17 cellular contexts compared by ENCODE assay signal in genomic region chr18:7576685-7577084, GRCh38. TPM values are rescaled to one million over a fixed set of nuclear protein-coding genes. Genes with fewer than 3 reads are reported as not detected.
A peak's percentile ranks its signal among the peaks of the same experiment; 100 is the strongest.
DNase-seq lines count a peak whose midpoint lies in the region; ATAC-seq and TF ChIP-seq lines count a peak whose summit lies in the region.
"Had no signal": no experiment of that assay in that cellular context is flagged by ENCODE, and none has a peak within 500 bp of the region (broad histone marks: within the 10 kb centered on the region; RNA-seq: fewer than 3 reads in every experiment).

No MANE protein-coding gene starts in this region.

- no peak for ATAC-seq in HG03139 (IDR thresholded peaks at IDR 0.05; ENCODE audit: unreplicated experiment)
- ATAC-seq: activated CD4-positive, alpha-beta T cell treated with anti-CD3 and anti-CD28 coated beads for 36 hours; naive thymus-derived CD8-positive, alpha-beta T cell had no signal

- H3K27me3 ChIP-seq in thyroid gland (no peaks in the 10 kb centered on the region), stomach (no peaks in the 10 kb centered on the region)
- H3K27me3 ChIP-seq: testis had no signal

- TF ChIP-seq POLR2A in thyroid gland (IDR thresholded peaks at IDR 0.05) (no peak), stomach (IDR thresholded peaks at IDR 0.05) (no peak)

- no peaks in the 10 kb centered on the region for H3K9me3 ChIP-seq in thyroid gland
- no peaks in the 10 kb centered on the region for H3K9me3 ChIP-seq in stomach
- H3K9me3 ChIP-seq: testis had no signal

- intact Hi-C loops in thyroid gland (cut with DNase I) (no loop called here), stomach (cut with DNase I; ENCODE audit: low total_unique reads) (no loop called here)

- TF ChIP-seq CTCF in WI38 (IDR thresholded peaks at IDR 0.05; ENCODE audit: low read depth, low read length) (no peak), fibroblast of villous mesenchyme (IDR thresholded peaks at IDR 0.05; ENCODE audit: insufficient read depth, low read depth, low read length) (no peak), thyroid gland (IDR thresholded peaks at IDR 0.05) (no peak), stomach (IDR thresholded peaks at IDR 0.05) (no peak)

- H3K36me3 ChIP-seq in thyroid gland (no peaks in the 10 kb centered on the region), stomach (no peaks in the 10 kb centered on the region)

- H3K27ac ChIP-seq in thyroid gland, result peak overlapping the region in 2 of 3 donors; percentile 4 to 20
- no peak overlapping the region for H3K27ac ChIP-seq in stomach
- H3K27ac ChIP-seq: testis had no signal

- H3K4me1 ChIP-seq in thyroid gland (peaks cover 21 to 43% of the 10 kb centered on the region in 2 donors), stomach (peaks cover 0 to 28% (median 6%) of the 10 kb centered on the region in 4 donors)
- H3K4me1 ChIP-seq: testis had no signal

- H3K4me3 ChIP-seq in WI38 (ENCODE audit: low read depth, low read length), result 0 out of 2 replicates have a peak overlapping the region, but pooled peaks have one; percentile 2
- H3K4me3 ChIP-seq in fibroblast of villous mesenchyme (ENCODE audit: low read depth, low read length), result no peak overlapping the region
- no peak overlapping the region for H3K4me3 ChIP-seq in thyroid gland (replicated peaks in 1 of 3)
- H3K4me3 ChIP-seq in stomach, result no peak overlapping the region
- H3K4me3 ChIP-seq: lung, testis had no signal

- no peak for TF ChIP-seq EP300 in stomach (IDR thresholded peaks at IDR 0.05)

- DNase-seq in HS-5 (ENCODE audit: low read depth), result peak; percentile 60
- DNase-seq in fibroblast of villous mesenchyme (ENCODE audit: low read depth), result peak; percentile 19
- peak in 1 of 2 donors; percentile 31 for DNase-seq in thyroid gland
- DNase-seq in COR-L47 (lab: John Stamatoyannopoulos, UW), result no peak
- no peak for DNase-seq in stomach
- DNase-seq: activated CD4-positive, alpha-beta T cell treated with anti-CD3 and anti-CD28 coated beads for 36 hours; activated CD8-positive, alpha-beta memory T cell treated with anti-CD3 and anti-CD28 coated beads, Interleukin-2, amount 50 U/mL, for 48 hours; activated naive CD4-positive, alpha-beta T cell treated with anti-CD3 and anti-CD28 coated beads, Interleukin-2, amount 10 ng/mL, durations not matched to agents 7 days and 5 days; CD4-positive, CD25-positive, alpha-beta regulatory T cell; DMS79 treated with DMSO at 0.1 percent for 48 hours; H7; naive thymus-derived CD8-positive, alpha-beta T cell; NCI-H1092 treated with DMSO at 0.1 percent for 48 hours; testis had no signal

RNA-seq across cellular contexts. Expression of gene PTPRM, which starts 9.6 kb away (rescaled TPM):
- total RNA-seq in fibroblast of villous mesenchyme (48.6 and 56.1 TPM in 2 replicates), thyroid gland (100 to 1,000 TPM; 170 to 198 (median 182) TPM), stomach (100 to 1,000 TPM in 3 of 5 donors, 10 to 100 TPM in 2; 55.8 to 246 (median 116) TPM)
- polyA plus RNA-seq in stomach, result 10 to 100 TPM in 1 of 3 donors, 1 to 10 TPM in 2; 7.5 to 24.4 (median 9.5) TPM

Comparison
In these comparisons a context has a peak if more than half of its experiments do, and no peak if none do; other contexts are left out.
1. DNase-seq: peak in HS-5 (single experiment) and fibroblast of villous mesenchyme (single experiment); none in COR-L47 (single experiment) and stomach (single experiment).
2. H3K27ac ChIP-seq: peak in thyroid gland (2 of 3); none in stomach (0 of 5).